ENCODE assay signal across 22 cellular contexts in the genomic region with DNA sequence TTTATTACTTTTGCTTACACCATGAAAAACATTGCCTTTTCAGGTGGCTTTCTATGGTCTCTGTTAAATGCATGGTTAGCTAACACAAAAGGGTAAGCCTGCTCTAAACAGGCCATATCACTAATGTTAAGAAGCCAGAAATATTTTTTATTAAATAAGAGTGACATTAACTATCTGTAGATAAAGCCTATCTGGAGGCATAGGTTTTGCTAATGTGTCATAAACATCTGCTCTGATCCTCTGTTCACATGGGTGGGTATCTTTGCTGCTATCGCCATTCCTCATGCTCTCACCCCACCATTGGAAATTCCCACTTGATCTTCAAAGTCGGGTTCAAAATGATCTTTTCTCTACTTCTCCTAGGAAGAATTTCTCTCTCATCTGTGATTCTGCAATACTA. TPM values are rescaled to one million over a fixed set of nuclear protein-coding genes. Genes with fewer than 3 reads are reported as not detected.
DNase-seq lines count a peak whose midpoint lies in the region; ATAC-seq and TF ChIP-seq lines count a peak whose summit lies in the region.
"Had no signal": no experiment of that assay in that cellular context is flagged by ENCODE, and none has a peak within 500 bp of the region (broad histone marks: within the 10 kb centered on the region; RNA-seq: fewer than 3 reads in every experiment).

No MANE protein-coding gene starts in this region.

- H4K20me1 ChIP-seq in SK-N-SH (ENCODE audit: insufficient read depth) (peaks cover 97% of the 10 kb centered on the region), mammary epithelial cell (ENCODE audit: insufficient read depth, low read length) (no peaks in the 10 kb centered on the region)

- H3K36me3 ChIP-seq in SK-N-SH (replicated peaks in 1 of 2; ENCODE audit: control insufficient read depth in 1 of 2, insufficient read depth in 2 of 2, low read length in 1 of 2) (peaks cover 0 to 32% of the 10 kb centered on the region in 2 experiments), mammary epithelial cell (ENCODE audit: insufficient read depth, low read length) (no peaks in the 10 kb centered on the region)
- H3K36me3 ChIP-seq: brain microvascular endothelial cell, colonic mucosa, left lung had no signal

- no peaks in the 10 kb centered on the region for H3K9me3 Mint-ChIP-seq in activated CD8-positive, alpha-beta T cell treated with anti-CD3 and anti-CD28 coated beads for 36 hours
- no peaks in the 10 kb centered on the region for H3K9me3 Mint-ChIP-seq in activated CD8-positive, alpha-beta T cell treated with anti-CD3 and anti-CD28 coated beads, Interleukin-2, amount 10 ng/mL, durations not matched to agents 7 days and 5 days (ENCODE audit: insufficient read depth)
- H3K9me3 Mint-ChIP-seq in progenitor cell of endocrine pancreas (ENCODE audit: low read depth) = no peaks in the 10 kb centered on the region

- H3K4me2 ChIP-seq in SK-N-SH = no peak overlapping the region
- H3K4me2 ChIP-seq in mammary epithelial cell (ENCODE audit: insufficient read depth, low read depth, low read length) = peak overlapping the region; percentile 59
- H3K4me2 ChIP-seq: BLaER1 had no signal

- H3K9me3 ChIP-seq in SK-N-SH = no peaks in the 10 kb centered on the region
- H3K9me3 ChIP-seq in mammary epithelial cell (replicated peaks; ENCODE audit: insufficient read depth, low read length) = no peaks in the 10 kb centered on the region
- H3K9me3 ChIP-seq: colonic mucosa, heart right ventricle, left lung, mucosa of descending colon had no signal

- DNase-seq in activated CD8-positive, alpha-beta T cell treated with anti-CD3 and anti-CD28 coated beads for 36 hours = no peak
- no peak for DNase-seq in activated CD8-positive, alpha-beta T cell treated with anti-CD3 and anti-CD28 coated beads, Interleukin-2, amount 10 ng/mL, durations not matched to agents 7 days and 5 days
- peak; percentile 67 for DNase-seq in SK-N-SH
- no peak for DNase-seq in mammary epithelial cell
- no peak for DNase-seq in progenitor cell of endocrine pancreas (ENCODE audit: low spot score, unreplicated experiment)
- no peak for DNase-seq in stimulated activated naive CD8-positive, alpha-beta T cell treated with anti-CD3 and anti-CD28 coated beads, Interleukin-15, Interleukin-2, amounts not matched to agents 100 U/mL and 50 U/mL, for 24 hours
- no peak for DNase-seq in LoVo (ENCODE audit: low spot score)
- DNase-seq: activated CD4-positive, alpha-beta T cell treated with anti-CD3 and anti-CD28 coated beads for 48 hours; brain microvascular endothelial cell; colonic mucosa; DMS 273 treated with DMSO at 0.1 percent for 48 hours; heart right ventricle; left lung; mucosa of descending colon; NCI-H69; nucleus accumbens; stimulated activated CD4-positive, alpha-beta T cell treated with anti-CD3 and anti-CD28 coated beads, Interleukin-12 subunit alpha, Interleukin-12 subunit beta, amount 100 ng/mL, for 4 hours; substantia nigra; SW 1271 had no signal

- H3K4me1 ChIP-seq in SK-N-SH (ENCODE audit: control insufficient read depth in 1 of 2, insufficient read depth in 2 of 2, low read depth in 1 of 2, low read length in 1 of 2) (peaks cover 21 to 24% of the 10 kb centered on the region in 2 experiments; a peak in 3 of 4 replicates), mammary epithelial cell (ENCODE audit: insufficient read depth, low read length) (peaks cover 17% of the 10 kb centered on the region)

- intact Hi-C loops in activated CD8-positive, alpha-beta T cell treated with anti-CD3 and anti-CD28 coated beads for 36 hours (cut with micrococcal nuclease) = no loop called here
- intact Hi-C loops in mammary epithelial cell (cut with micrococcal nuclease) = no loop called here

- POLR2A ChIA-PET in activated CD8-positive, alpha-beta T cell treated with anti-CD3 and anti-CD28 coated beads for 36 hours (lab: Charles Lee) = interaction anchor here (0.7 kb wide), 1 partner anchor 432 kb away, joined by 3 read pairs; no protein-coding TSS in a partner anchor
- POLR2A ChIA-PET in activated CD8-positive, alpha-beta T cell treated with anti-CD3 and anti-CD28 coated beads, Interleukin-2, amount 10 ng/mL, durations not matched to agents 7 days and 5 days (lab: Charles Lee) = interaction anchor here (1.1 kb wide), 1 partner anchor 31 kb away, joined by 4 read pairs; no protein-coding TSS in a partner anchor
- POLR2A ChIA-PET in SK-N-SH (lab: Yijun Ruan, JAX) = no interaction called here

- CTCF ChIA-PET in activated CD8-positive, alpha-beta T cell treated with anti-CD3 and anti-CD28 coated beads for 36 hours (lab: Charles Lee) = interaction anchor here (0.8 to 1.8 kb wide), 5 partner anchors 11 to 58 kb away, joined by 3 to 7 read pairs (median 3); no protein-coding TSS in a partner anchor
- CTCF ChIA-PET in activated CD8-positive, alpha-beta T cell treated with anti-CD3 and anti-CD28 coated beads, Interleukin-2, amount 10 ng/mL, durations not matched to agents 7 days and 5 days (lab: Charles Lee) = interaction anchor here (0.6 to 1.5 kb wide), 5 partner anchors 8 to 800 kb away, joined by 3 to 7 read pairs (median 4); no protein-coding TSS in a partner anchor
- CTCF ChIA-PET in SK-N-SH (lab: Yijun Ruan, JAX) = interaction anchor here (0.9 to 2.6 kb wide), 8 partner anchors 8 to 62 kb away, joined by 3 to 8 read pairs (median 4); no protein-coding TSS in a partner anchor
- CTCF ChIA-PET in mammary epithelial cell (lab: Charles Lee; ENCODE audit: low non-redundant PET) = interaction anchor here (0.6 kb wide), 1 partner anchor 20 kb away, joined by 8 read pairs; no protein-coding TSS in a partner anchor

- H3K27me3 Mint-ChIP-seq in activated CD8-positive, alpha-beta T cell treated with anti-CD3 and anti-CD28 coated beads for 36 hours = no peaks in the 10 kb centered on the region
- no peaks in the 10 kb centered on the region for H3K27me3 Mint-ChIP-seq in activated CD8-positive, alpha-beta T cell treated with anti-CD3 and anti-CD28 coated beads, Interleukin-2, amount 10 ng/mL, durations not matched to agents 7 days and 5 days (ENCODE audit: low read depth)
- H3K27me3 Mint-ChIP-seq in progenitor cell of endocrine pancreas = no peaks in the 10 kb centered on the region

- H3F3A ChIP-seq in SK-N-SH (replicated peaks; ENCODE audit: insufficient read depth) = peaks cover 11% of the 10 kb centered on the region

- H3K4me3 ChIP-seq in SK-N-SH (ENCODE audit: low read depth in 2 of 2, low read length in 1 of 2) (no peak overlapping the region), mammary epithelial cell (replicated peaks in 1 of 3; ENCODE audit: insufficient read depth in 1 of 3, low read depth in 2 of 3, low read length in 3 of 3) (no peak overlapping the region)
- H3K4me3 ChIP-seq: BLaER1, colonic mucosa, heart right ventricle, left lung, mucosa of descending colon had no signal

- H3K36me3 Mint-ChIP-seq in activated CD8-positive, alpha-beta T cell treated with anti-CD3 and anti-CD28 coated beads for 36 hours (ENCODE audit: low read depth) = peaks cover 28% of the 10 kb centered on the region
- H3K36me3 Mint-ChIP-seq in activated CD8-positive, alpha-beta T cell treated with anti-CD3 and anti-CD28 coated beads, Interleukin-2, amount 10 ng/mL, durations not matched to agents 7 days and 5 days (ENCODE audit: low read depth) = peaks cover 35% of the 10 kb centered on the region
- H3K36me3 Mint-ChIP-seq in progenitor cell of endocrine pancreas (ENCODE audit: insufficient read depth) = peaks cover 6% of the 10 kb centered on the region

- peak overlapping the region; percentile 81 for H3K27ac Mint-ChIP-seq in activated CD8-positive, alpha-beta T cell treated with anti-CD3 and anti-CD28 coated beads for 36 hours
- H3K27ac Mint-ChIP-seq in activated CD8-positive, alpha-beta T cell treated with anti-CD3 and anti-CD28 coated beads, Interleukin-2, amount 10 ng/mL, durations not matched to agents 7 days and 5 days = no peak overlapping the region
- H3K27ac Mint-ChIP-seq in progenitor cell of endocrine pancreas = peak overlapping the region; percentile 40

- dilution Hi-C loops in mammary epithelial cell (cut with HindIII; ENCODE audit: low sequenced_read_pairs) = no loop called here

- no peak overlapping the region for H2AFZ ChIP-seq in SK-N-SH (ENCODE audit: low read depth)
- H2AFZ ChIP-seq in mammary epithelial cell (ENCODE audit: low read depth, low read length) = no peak overlapping the region

- BruUV-seq in mammary epithelial cell (replicated peaks; lab: Mats Ljungman, UMichigan) = no TSS peak

- H3K9me2 ChIP-seq in SK-N-SH = no peaks in the 10 kb centered on the region

- TF ChIP-seq EP300 in SK-N-SH (IDR thresholded peaks at IDR 0.05; ENCODE audit: borderline replicate concordance in 1 of 2, low read depth in 1 of 2, low read length in 1 of 2) = peak in 1 of 2 experiments; percentile 75; a peak in 1 of 4 replicates

- H3K79me2 ChIP-seq in SK-N-SH (ENCODE audit: insufficient read depth) (peaks cover 99% of the 10 kb centered on the region), mammary epithelial cell (ENCODE audit: insufficient read depth, low read length) (peaks cover 96% of the 10 kb centered on the region)

- H3K27ac ChIP-seq in SK-N-SH (ENCODE audit: low read depth in 2 of 2, low read length in 1 of 2) (peak overlapping the region in 1 of 2 experiments; percentile 73; a peak in 2 of 4 replicates), mammary epithelial cell (ENCODE audit: insufficient read depth, low read depth, low read length) (no peak overlapping the region)
- H3K27ac ChIP-seq: BLaER1, brain microvascular endothelial cell, colonic mucosa, RWPE1 had no signal

- in situ Hi-C loops in mammary epithelial cell (cut with MboI; ENCODE audit: low sequenced_read_pairs in 2 of 2) = no loop called here

- TF ChIP-seq CTCF in activated CD8-positive, alpha-beta T cell treated with anti-CD3 and anti-CD28 coated beads for 36 hours (IDR thresholded peaks at IDR 0.05) = no peak
- TF ChIP-seq CTCF in SK-N-SH (IDR thresholded peaks at IDR 0.05) (no peak), mammary epithelial cell (conservative IDR thresholded peaks at IDR 0.05 in 1 of 2, IDR thresholded peaks at IDR 0.05 in 1 of 2; ENCODE audit: extremely low read depth in 1 of 2, insufficient read depth in 1 of 2, low read depth in 1 of 2, low read length in 2 of 2) (no peak), progenitor cell of endocrine pancreas (IDR thresholded peaks at IDR 0.05; ENCODE audit: unreplicated experiment) (no peak)

- no peak for ATAC-seq in activated CD8-positive, alpha-beta T cell treated with anti-CD3 and anti-CD28 coated beads for 36 hours
- no peak for ATAC-seq in activated CD8-positive, alpha-beta T cell treated with anti-CD3 and anti-CD28 coated beads, Interleukin-2, amount 10 ng/mL, durations not matched to agents 7 days and 5 days
- no peak for ATAC-seq in stimulated activated naive CD8-positive, alpha-beta T cell treated with anti-CD3 and anti-CD28 coated beads, Interleukin-15, Interleukin-2, amounts not matched to agents 100 U/mL and 50 U/mL, for 24 hours
- ATAC-seq in HG02981 (IDR thresholded peaks at IDR 0.05; ENCODE audit: unreplicated experiment) = no peak
- ATAC-seq: heart right ventricle, left lung, mucosa of descending colon had no signal

- H3K4me3 Mint-ChIP-seq in activated CD8-positive, alpha-beta T cell treated with anti-CD3 and anti-CD28 coated beads for 36 hours = no peak overlapping the region
- H3K4me3 Mint-ChIP-seq in activated CD8-positive, alpha-beta T cell treated with anti-CD3 and anti-CD28 coated beads, Interleukin-2, amount 10 ng/mL, durations not matched to agents 7 days and 5 days = no peak overlapping the region
- no peak overlapping the region for H3K4me3 Mint-ChIP-seq in progenitor cell of endocrine pancreas (ENCODE audit: low read depth)

- H3K27me3 ChIP-seq in SK-N-SH (ENCODE audit: insufficient read depth) = no peaks in the 10 kb centered on the region
- no peaks in the 10 kb centered on the region for H3K27me3 ChIP-seq in mammary epithelial cell (ENCODE audit: insufficient read depth, low read length)
- H3K27me3 ChIP-seq: BLaER1, brain microvascular endothelial cell, colonic mucosa, heart right ventricle, left lung had no signal

- H3K4me1 Mint-ChIP-seq in activated CD8-positive, alpha-beta T cell treated with anti-CD3 and anti-CD28 coated beads for 36 hours (ENCODE audit: low read depth) = peaks cover 75% of the 10 kb centered on the region
- peaks cover 40% of the 10 kb centered on the region for H3K4me1 Mint-ChIP-seq in activated CD8-positive, alpha-beta T cell treated with anti-CD3 and anti-CD28 coated beads, Interleukin-2, amount 10 ng/mL, durations not matched to agents 7 days and 5 days (ENCODE audit: low read depth)
- peaks cover 22% of the 10 kb centered on the region for H3K4me1 Mint-ChIP-seq in progenitor cell of endocrine pancreas (ENCODE audit: low read depth)

- TF ChIP-seq RAD21 in SK-N-SH (IDR thresholded peaks at IDR 0.05; ENCODE audit: low read length) = no peak; the same call in 1 of the 2 replicates

- 58% methylated on average over 2 of the region's 2 CpGs for WGBS in SK-N-SH (ENCODE audit: low lambda C conversion rate)
- 82% methylated on average over 2 of the region's 2 CpGs for WGBS in mammary epithelial cell (ENCODE audit: low coverage, missing lambda C conversion rate)

- H3K9ac ChIP-seq in SK-N-SH (no peak overlapping the region), mammary epithelial cell (ENCODE audit: insufficient read depth, low read length) (no peak overlapping the region)
- H3K9ac ChIP-seq: BLaER1 had no signal

RNA-seq across cellular contexts. Expression of a gene that starts 32.4 kb away (rescaled TPM):
- 10 to 100 TPM; 33.0 to 33.9 TPM for total RNA-seq in activated CD8-positive, alpha-beta T cell treated with anti-CD3 and anti-CD28 coated beads for 36 hours
- total RNA-seq in activated CD8-positive, alpha-beta T cell treated with anti-CD3 and anti-CD28 coated beads, Interleukin-2, amount 10 ng/mL, durations not matched to agents 7 days and 5 days = 10 to 100 TPM; 40.9 to 43.5 TPM
- polyA plus RNA-seq in SK-N-SH (2012; rRNA removed) (21.8 and 30.2 TPM in 2 replicates), mammary epithelial cell (16.3 TPM)
- polyA plus RNA-seq in SK-N-SH (2012; cell fraction: cytosol; rRNA removed) = 18.6 and 19.0 TPM in 2 replicates
- polyA plus RNA-seq in SK-N-SH (2012; cell fraction: nucleus; rRNA removed) = 47.6 and 58.4 TPM in 2 replicates
- total RNA-seq in mammary epithelial cell (10 to 100 TPM; 22.9 to 24.5 TPM), progenitor cell of endocrine pancreas (59.5 and 61.6 TPM in 2 replicates)
- polyA minus RNA-seq in mammary epithelial cell = 33.0 TPM
